In the genomic region with DNA sequence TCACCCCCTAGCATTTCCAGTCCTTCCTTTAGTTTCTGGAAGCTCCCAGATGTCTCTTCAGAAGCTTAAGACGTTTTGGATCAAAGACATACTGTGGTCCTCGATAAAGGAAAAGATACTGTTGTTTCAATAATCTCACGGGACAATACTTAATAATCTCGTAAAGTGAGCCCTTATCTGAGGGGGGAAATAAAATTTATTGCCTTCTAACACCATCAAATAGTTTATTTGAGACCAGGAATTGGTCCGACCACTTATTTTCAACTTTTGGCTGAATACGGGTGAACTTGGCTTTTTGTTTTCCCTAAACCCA, we compare ENCODE assay signal across 8 cellular contexts. TPM values are rescaled to one million over a fixed set of nuclear protein-coding genes. Genes with fewer than 3 reads are reported as not detected.
DNase-seq lines count a peak whose midpoint lies in the region; ATAC-seq and TF ChIP-seq lines count a peak whose summit lies in the region.

No MANE protein-coding gene starts in this region.

- H3K27me3 Mint-ChIP-seq in activated CD8-positive, alpha-beta memory T cell treated with anti-CD3 and anti-CD28 coated beads, Interleukin-2, amount 10 ng/mL, durations not matched to agents 7 days and 5 days = no peaks in the 10 kb centered on the region

- no peak for ATAC-seq in activated CD8-positive, alpha-beta memory T cell treated with anti-CD3 and anti-CD28 coated beads, Interleukin-2, amount 10 ng/mL, durations not matched to agents 7 days and 5 days
- ATAC-seq in right lobe of liver (no peak), HG03135 (IDR thresholded peaks at IDR 0.05; ENCODE audit: unreplicated experiment) (no peak)

- H3K4me1 ChIP-seq in ascending aorta = peaks cover 0 to 5% of the 10 kb centered on the region in 2 donors
- no peaks in the 10 kb centered on the region for H3K4me1 ChIP-seq in right lobe of liver
- H3K4me1 ChIP-seq in thyroid gland = peaks cover 3 to 9% of the 10 kb centered on the region in 2 donors

- H3K9me3 Mint-ChIP-seq in activated CD8-positive, alpha-beta memory T cell treated with anti-CD3 and anti-CD28 coated beads, Interleukin-2, amount 10 ng/mL, durations not matched to agents 7 days and 5 days (ENCODE audit: low read depth) = no peaks in the 10 kb centered on the region

- H3K9me3 ChIP-seq in ascending aorta (no peaks in the 10 kb centered on the region), right lobe of liver (no peaks in the 10 kb centered on the region), thyroid gland (no peaks in the 10 kb centered on the region)

- no peak for TF ChIP-seq POLR2A in right lobe of liver (IDR thresholded peaks at IDR 0.05)
- TF ChIP-seq POLR2A in thyroid gland (IDR thresholded peaks at IDR 0.05) = no peak

- CTCF ChIA-PET in activated CD8-positive, alpha-beta memory T cell treated with anti-CD3 and anti-CD28 coated beads, Interleukin-2, amount 10 ng/mL, durations not matched to agents 7 days and 5 days (lab: Charles Lee) = interaction anchor here (0.7 kb wide), 1 partner anchor 1371 kb away, joined by 4 read pairs; no protein-coding TSS in a partner anchor

- 48% methylated on average over 6 of the region's 6 CpGs for WGBS in right lobe of liver (ENCODE audit: insufficient coverage, low coverage, low lambda C conversion rate, missing lambda C conversion rate)
- 30 to 33% methylated on average over 6 of the region's 6 CpGs for WGBS in thyroid gland, 2 donors

- H3K27ac ChIP-seq in ascending aorta (peak overlapping the region; percentile 74 to 82), right lobe of liver (peak overlapping the region in 2 of 3 donors; percentile 47 to 50), thyroid gland (peak overlapping the region; percentile 7 to 62 (median 57))

- H3K27me3 ChIP-seq in ascending aorta (no peaks in the 10 kb centered on the region), right lobe of liver (no peaks in the 10 kb centered on the region), thyroid gland (no peaks in the 10 kb centered on the region)

- no peaks in the 10 kb centered on the region for H3K36me3 ChIP-seq in ascending aorta
- H3K36me3 ChIP-seq in right lobe of liver = no peaks in the 10 kb centered on the region
- H3K36me3 ChIP-seq in thyroid gland = no peaks in the 10 kb centered on the region

- intact Hi-C loops in ascending aorta (cut with DNase I) (loop anchor here (2.0 kb wide), 1 partner anchor 64 kb away; the partner anchor contains the start of gene SCFD1), right lobe of liver (cut with DNase I) (no loop called here), thyroid gland (cut with DNase I) (no loop called here)

- TF ChIP-seq CTCF in ascending aorta (IDR thresholded peaks at IDR 0.05) (no peak), right lobe of liver (IDR thresholded peaks at IDR 0.05) (no peak), thyroid gland (IDR thresholded peaks at IDR 0.05) (no peak)

- H3K36me3 Mint-ChIP-seq in activated CD8-positive, alpha-beta memory T cell treated with anti-CD3 and anti-CD28 coated beads, Interleukin-2, amount 10 ng/mL, durations not matched to agents 7 days and 5 days = peaks cover 25% of the 10 kb centered on the region

- H3K27ac Mint-ChIP-seq in activated CD8-positive, alpha-beta memory T cell treated with anti-CD3 and anti-CD28 coated beads, Interleukin-2, amount 10 ng/mL, durations not matched to agents 7 days and 5 days = peak overlapping the region; percentile 100

- no peak for DNase-seq in activated CD8-positive, alpha-beta memory T cell treated with anti-CD3 and anti-CD28 coated beads, Interleukin-2, amount 10 ng/mL, durations not matched to agents 7 days and 5 days
- no peak for DNase-seq in activated CD8-positive, alpha-beta memory T cell treated with anti-CD3 and anti-CD28 coated beads for 24 hours
- no peak for DNase-seq in ascending aorta (ENCODE audit: low spot score in 2 of 2)
- no peak for DNase-seq in right lobe of liver
- DNase-seq in thyroid gland = no peak
- no peak for DNase-seq in superior temporal gyrus (ENCODE audit: extremely low spot score)
- DNase-seq in HuH-7 (ENCODE audit: low spot score) = no peak

- H3K4me1 Mint-ChIP-seq in activated CD8-positive, alpha-beta memory T cell treated with anti-CD3 and anti-CD28 coated beads, Interleukin-2, amount 10 ng/mL, durations not matched to agents 7 days and 5 days = peaks cover 28% of the 10 kb centered on the region

- H3K4me3 Mint-ChIP-seq in activated CD8-positive, alpha-beta memory T cell treated with anti-CD3 and anti-CD28 coated beads, Interleukin-2, amount 10 ng/mL, durations not matched to agents 7 days and 5 days = peak overlapping the region; percentile 99

- H3K4me3 ChIP-seq in ascending aorta (peak overlapping the region; percentile 90 to 98), right lobe of liver (peak overlapping the region; percentile 64 to 89 (median 85)), thyroid gland (replicated peaks in 1 of 3) (peak overlapping the region; percentile 59 to 92 (median 82))

RNA-seq across cellular contexts. Expression of gene G2E3, which starts 0.6 kb away (rescaled TPM):
- 10 to 100 TPM; 36.2 to 37.7 TPM for total RNA-seq in activated CD8-positive, alpha-beta memory T cell treated with anti-CD3 and anti-CD28 coated beads, Interleukin-2, amount 10 ng/mL, durations not matched to agents 7 days and 5 days
- total RNA-seq in ascending aorta (20.5 TPM), right lobe of liver (1 to 10 TPM; 3.0 to 6.4 (median 4.7) TPM), thyroid gland (10 to 100 TPM in 2 of 4 donors, 1 to 10 TPM in 2; 9.5 to 17.5 (median 10.7) TPM)
